Comparison of ENCODE assay signal across 8 cellular contexts in the genomic region with DNA sequence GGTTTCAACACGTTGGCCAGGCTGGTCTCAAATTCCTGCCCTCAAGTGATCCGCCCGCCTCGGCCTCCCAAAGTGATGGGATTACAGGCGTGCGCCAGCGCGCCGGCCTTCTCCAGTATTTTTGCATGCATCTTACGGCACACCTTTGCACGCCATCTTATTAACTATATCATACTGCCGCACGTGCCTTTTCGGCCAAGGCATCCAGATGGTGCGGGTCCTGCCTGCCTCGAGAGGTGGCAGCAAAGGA. TPM values are rescaled to one million over a fixed set of nuclear protein-coding genes. Genes with fewer than 3 reads are reported as not detected.
DNase-seq lines count a peak whose midpoint lies in the region; ATAC-seq and TF ChIP-seq lines count a peak whose summit lies in the region.

No MANE protein-coding gene starts in this region.

- H3K27ac ChIP-seq in mammary epithelial cell (ENCODE audit: insufficient read depth, low read depth, low read length), result peak overlapping the region; percentile 80
- peak overlapping the region; percentile 93 to 94 for H3K27ac ChIP-seq in mucosa of rectum (ENCODE audit: low read depth in 2 of 2, low read length in 2 of 2)

- H4K20me1 ChIP-seq in mammary epithelial cell (ENCODE audit: insufficient read depth, low read length), result no peaks in the 10 kb centered on the region

- no peaks in the 10 kb centered on the region for H3K27me3 ChIP-seq in mammary epithelial cell (ENCODE audit: insufficient read depth, low read length)
- H3K27me3 ChIP-seq in mucosa of rectum (ENCODE audit: control insufficient read depth in 2 of 2, insufficient read depth in 2 of 2, low read length in 2 of 2), result no peaks in the 10 kb centered on the region

- BruUV-seq in mammary epithelial cell (replicated peaks; lab: Mats Ljungman, UMichigan), result no TSS peak

- no peak for ATAC-seq in HG03432 (IDR thresholded peaks at IDR 0.05; ENCODE audit: unreplicated experiment)

- peaks cover 2% of the 10 kb centered on the region for H3K9me3 ChIP-seq in mammary epithelial cell (replicated peaks; ENCODE audit: insufficient read depth, low read length)
- H3K9me3 ChIP-seq in mucosa of rectum (ENCODE audit: control insufficient read depth in 2 of 2, low read length in 2 of 2), result no peaks in the 10 kb centered on the region

- DNase-seq in NCI-H187 treated with DMSO at 0.1 percent for 48 hours (lab: John Stamatoyannopoulos, UW), result peak; percentile 4
- DNase-seq in NCI-H187 (lab: John Stamatoyannopoulos, UW), result no peak
- peak; percentile 92 for DNase-seq in NCI-H1694 (lab: John Stamatoyannopoulos, UW)
- DNase-seq in mammary epithelial cell, result no peak
- DNase-seq in NCI-H2107 (lab: John Stamatoyannopoulos, UW), result no peak
- DNase-seq in ecto neural progenitor cell (ENCODE audit: low spot score), result no peak

- H3K36me3 ChIP-seq in mammary epithelial cell (ENCODE audit: insufficient read depth, low read length) (peaks cover 5% of the 10 kb centered on the region), mucosa of rectum (ENCODE audit: control insufficient read depth in 2 of 2, insufficient read depth in 2 of 2, low read length in 2 of 2) (peaks cover 5 to 12% of the 10 kb centered on the region in 2 donors)

- in situ Hi-C loops in mammary epithelial cell (cut with MboI; ENCODE audit: low sequenced_read_pairs in 2 of 2), result no loop called here

- dilution Hi-C loops in mammary epithelial cell (cut with HindIII; ENCODE audit: low sequenced_read_pairs), result no loop called here

- H3K4me3 ChIP-seq in mammary epithelial cell (replicated peaks in 1 of 3; ENCODE audit: insufficient read depth in 1 of 3, low read depth in 2 of 3, low read length in 3 of 3), result peak overlapping the region; percentile 66 to 93 (median 89)
- H3K4me3 ChIP-seq in mucosa of rectum (ENCODE audit: low read length in 2 of 2), result peak overlapping the region; percentile 70 to 90

- H3K9ac ChIP-seq in mammary epithelial cell (ENCODE audit: insufficient read depth, low read length), result no peak overlapping the region
- H3K9ac ChIP-seq in mucosa of rectum (ENCODE audit: low read depth in 1 of 2, low read length in 2 of 2), result peak overlapping the region; percentile 65 to 84

- H3K4me1 ChIP-seq in mammary epithelial cell (ENCODE audit: insufficient read depth, low read length) (peaks cover 13% of the 10 kb centered on the region), mucosa of rectum (ENCODE audit: control insufficient read depth in 2 of 2, insufficient read depth in 2 of 2, low read length in 2 of 2) (peaks cover 7 to 8% of the 10 kb centered on the region in 2 donors)

- H2AFZ ChIP-seq in mammary epithelial cell (ENCODE audit: low read depth, low read length), result peak overlapping the region; percentile 67

- peaks cover 24% of the 10 kb centered on the region for H3K79me2 ChIP-seq in mammary epithelial cell (ENCODE audit: insufficient read depth, low read length)

- CTCF ChIA-PET in mammary epithelial cell (lab: Charles Lee; ENCODE audit: low non-redundant PET), result no interaction called here

- H3K4me2 ChIP-seq in mammary epithelial cell (ENCODE audit: insufficient read depth, low read depth, low read length), result peak overlapping the region; percentile 95

- WGBS in mammary epithelial cell (ENCODE audit: low coverage, missing lambda C conversion rate), result 8% methylated on average over 12 of the region's 16 CpGs

- peak; percentile 24 to 64 for TF ChIP-seq CTCF in mammary epithelial cell (conservative IDR thresholded peaks at IDR 0.05 in 1 of 2, IDR thresholded peaks at IDR 0.05 in 1 of 2; ENCODE audit: extremely low read depth in 1 of 2, insufficient read depth in 1 of 2, low read depth in 1 of 2, low read length in 2 of 2)

- intact Hi-C loops in mammary epithelial cell (cut with micrococcal nuclease), result loop anchor here (1.0 to 10.0 kb wide), 2 partner anchors 34 to 184 kb away; no protein-coding TSS in a partner anchor

RNA-seq across cellular contexts. Expression of gene ING5, which starts 0.8 kb away (rescaled TPM):
- total RNA-seq in mammary epithelial cell, result 10 to 100 TPM in 1 of 2 donors, 1 to 10 TPM in 1; 9.8 to 27.0 TPM
- 18.4 TPM for polyA plus RNA-seq in mammary epithelial cell
- 88.9 TPM for polyA minus RNA-seq in mammary epithelial cell

RNA-seq across cellular contexts. Expression of gene DTYMK, which starts 14.5 kb away (rescaled TPM):
- total RNA-seq in mammary epithelial cell, result 10 to 100 TPM; 10.5 to 49.3 TPM
- polyA plus RNA-seq in mammary epithelial cell, result 52.8 TPM
- polyA minus RNA-seq in mammary epithelial cell, result 23.0 TPM

RNA-seq across cellular contexts. Expression of gene D2HGDH, which starts 33.4 kb away (rescaled TPM):
- 10 to 100 TPM; 13.8 to 27.2 TPM for total RNA-seq in mammary epithelial cell
- 8.2 TPM for polyA plus RNA-seq in mammary epithelial cell
- polyA minus RNA-seq in mammary epithelial cell, result 2.3 TPM

Comparison
In these comparisons a context has a peak if more than half of its experiments do, and no peak if none do; other contexts are left out.
1. DNase-seq: peak in NCI-H187 treated with DMSO at 0.1 percent for 48 hours (single experiment) and NCI-H1694 (single experiment); none in NCI-H187 (0 of 2), mammary epithelial cell (single experiment), NCI-H2107 (single experiment) and ecto neural progenitor cell (single experiment).